Comparison of ENCODE assay signal across 20 cellular contexts in genomic region chr18:25787281-25787680, GRCh38.
DNase-seq lines count a peak whose midpoint lies in the region; ATAC-seq and TF ChIP-seq lines count a peak whose summit lies in the region.
"Had no signal": no experiment of that assay in that cellular context is flagged by ENCODE, and none has a peak within 500 bp of the region (broad histone marks: within the 10 kb centered on the region; RNA-seq: fewer than 3 reads in every experiment).

No MANE protein-coding gene starts in this region.

- no peak overlapping the region for H3K27ac ChIP-seq in BLaER1
- peak overlapping the region; percentile 91 for H3K27ac ChIP-seq in SJSA1
- no peak overlapping the region for H3K27ac ChIP-seq in trophoblast cell (ENCODE audit: low read depth, low read length)
- no peak overlapping the region for H3K27ac ChIP-seq in WERI-Rb-1
- H3K27ac ChIP-seq: A549, C4-2B had no signal

- H4K91ac ChIP-seq in trophoblast cell (ENCODE audit: low read depth, low read length): peak overlapping the region; percentile 92

- no peak for ATAC-seq in GM19023 (IDR thresholded peaks at IDR 0.05; ENCODE audit: unreplicated experiment)
- ATAC-seq: A549 had no signal

- no peaks in the 10 kb centered on the region for H4K20me1 ChIP-seq in BLaER1

- peak overlapping the region; percentile 19 for H3K18ac ChIP-seq in trophoblast cell (ENCODE audit: low read length)

- H3K79me2 ChIP-seq in trophoblast cell (ENCODE audit: control insufficient read depth, insufficient read depth, low read length, poor library complexity): peaks cover 2% of the 10 kb centered on the region

- no CpG with 5 or more reads among the region's 5 CpGs for WGBS in trophoblast cell (ENCODE audit: extremely low coverage, insufficient coverage, insufficient read length)

- H4K8ac ChIP-seq in trophoblast cell (ENCODE audit: low read depth, low read length): peak overlapping the region; percentile 67

- H3K4ac ChIP-seq in trophoblast cell (ENCODE audit: low read depth, low read length): peak overlapping the region; percentile 43

- H2BK12ac ChIP-seq in trophoblast cell (ENCODE audit: low read length): peak overlapping the region; percentile 99

- H3K9ac ChIP-seq in BLaER1 (no peak overlapping the region), trophoblast cell (ENCODE audit: low read length) (no peak overlapping the region)

- peak overlapping the region; percentile 78 for H2BK120ac ChIP-seq in trophoblast cell (ENCODE audit: insufficient read depth, low read length, poor library complexity)

- peak overlapping the region; percentile 64 for H2BK5ac ChIP-seq in trophoblast cell (ENCODE audit: low read depth, low read length, poor library complexity)

- H2AFZ ChIP-seq in trophoblast cell (ENCODE audit: insufficient read depth, low read length, poor library complexity): no peak overlapping the region

- H3K27me3 ChIP-seq in BLaER1 (no peaks in the 10 kb centered on the region), SJSA1 (replicated peaks) (no peaks in the 10 kb centered on the region), trophoblast cell (ENCODE audit: insufficient read depth, low read length) (no peaks in the 10 kb centered on the region), WERI-Rb-1 (ENCODE audit: insufficient read depth, low read depth, severe bottlenecking) (no peaks in the 10 kb centered on the region)

- DNase-seq in SJSA1 (ENCODE audit: low read depth in 1 of 2, low spot score in 2 of 2): no peak
- peak; percentile 7 for DNase-seq in left kidney (ENCODE audit: low read depth, low spot score)
- no peak for DNase-seq in trophoblast cell
- DNase-seq in WERI-Rb-1: no peak
- no peak for DNase-seq in NCI-H1048 (lab: John Stamatoyannopoulos, UW)
- DNase-seq: DMS 273 treated with DMSO at 0.1 percent for 48 hours; GDM1; Karpas-422; MM.1S; NCI-H1105; NCI-H1694 treated with DMSO at 0.1 percent for 48 hours; NCI-H446; NCI-H69; NK-92 treated with Interleukin-12 subunit alpha and Interleukin-12 subunit beta, amount 100 ng/mL, for 24 hours; OCI-M1; RPMI8226 had no signal

- H3K36me3 ChIP-seq in BLaER1 (no peaks in the 10 kb centered on the region), SJSA1 (no peaks in the 10 kb centered on the region), trophoblast cell (ENCODE audit: control insufficient read depth in 1 of 2, insufficient read depth in 2 of 2, low read length in 2 of 2) (no peaks in the 10 kb centered on the region), WERI-Rb-1 (no peaks in the 10 kb centered on the region)

- no peaks in the 10 kb centered on the region for H3K9me3 ChIP-seq in BLaER1
- no peaks in the 10 kb centered on the region for H3K9me3 ChIP-seq in SJSA1 (replicated peaks)
- no peaks in the 10 kb centered on the region for H3K9me3 ChIP-seq in trophoblast cell (ENCODE audit: insufficient read depth, low read depth, low read length)
- no peaks in the 10 kb centered on the region for H3K9me3 ChIP-seq in WERI-Rb-1 (ENCODE audit: severe bottlenecking)
- H3K9me3 ChIP-seq: A549 had no signal

- TF ChIP-seq CTCF in WERI-Rb-1 (IDR thresholded peaks at IDR 0.05; ENCODE audit: low read depth, low read length): no peak

- H3K4me3 ChIP-seq in BLaER1: no peak overlapping the region
- H3K4me3 ChIP-seq in SJSA1: no peak overlapping the region
- H3K4me3 ChIP-seq in trophoblast cell (ENCODE audit: low read depth, low read length): no peak overlapping the region
- H3K4me3 ChIP-seq in WERI-Rb-1 (ENCODE audit: low read depth, low read length): no peak overlapping the region
- H3K4me3 ChIP-seq: A549 had no signal

- H3K4me2 ChIP-seq in BLaER1 (peak overlapping the region; percentile 23; the same call in 1 of the 2 replicates), trophoblast cell (ENCODE audit: low read length) (no peak overlapping the region)
- H3K4me2 ChIP-seq: A549 had no signal

- H3K14ac ChIP-seq in trophoblast cell (ENCODE audit: low read length): peak overlapping the region; percentile 52

- H3K23ac ChIP-seq in trophoblast cell (ENCODE audit: low read length): no peak overlapping the region

- peak overlapping the region; percentile 16 for H4K12ac ChIP-seq in trophoblast cell (ENCODE audit: low read depth, low read length)

- H3K4me1 ChIP-seq in BLaER1 (peaks cover 7% of the 10 kb centered on the region), SJSA1 (replicated peaks) (peaks cover 24% of the 10 kb centered on the region), trophoblast cell (ENCODE audit: control insufficient read depth in 1 of 2, insufficient read depth in 2 of 2, low read length in 2 of 2) (peaks cover 5 to 8% of the 10 kb centered on the region in 2 experiments)
- H3K4me1 ChIP-seq: A549 had no signal

- H3K79me1 ChIP-seq in trophoblast cell (ENCODE audit: low read length): peaks cover 9% of the 10 kb centered on the region

- H2AK5ac ChIP-seq in trophoblast cell (ENCODE audit: low read length): peak overlapping the region; percentile 79
